Comparison of ENCODE assay signal across 10 cellular contexts in genomic region chr1:99786751-99787501, GRCh38. TPM values are rescaled to one million over a fixed set of nuclear protein-coding genes. Genes with fewer than 3 reads are reported as not detected.
A peak's percentile ranks its signal among the peaks of the same experiment; 100 is the strongest.
DNase-seq lines count a peak whose midpoint lies in the region; ATAC-seq and TF ChIP-seq lines count a peak whose summit lies in the region.
"Had no signal": no experiment of that assay in that cellular context is flagged by ENCODE, and none has a peak within 500 bp of the region (broad histone marks: within the 10 kb centered on the region; RNA-seq: fewer than 3 reads in every experiment).

No MANE protein-coding gene starts in this region.

- H3K27me3 ChIP-seq in GM06990 (replicated peaks; ENCODE audit: control insufficient read depth, insufficient read depth, low read length) (no peaks in the 10 kb centered on the region), Loucy (ENCODE audit: insufficient read depth, low read length, poor library complexity, severe bottlenecking) (no peaks in the 10 kb centered on the region), GM23248 (replicated peaks; ENCODE audit: insufficient read depth) (peaks cover 1% of the 10 kb centered on the region; the same call in 1 of the 2 replicates), neural progenitor cell (no peaks in the 10 kb centered on the region), gastroesophageal sphincter (no peaks in the 10 kb centered on the region)

- in situ Hi-C loops in GM23248 (cut with MboI), result no loop called here

- H3K9me2 ChIP-seq in Loucy (replicated peaks; ENCODE audit: low read depth, low read length), result no peaks in the 10 kb centered on the region
- H3K9me2 ChIP-seq in GM23248 (ENCODE audit: insufficient read depth), result no peaks in the 10 kb centered on the region

- H3K27ac ChIP-seq in GM23248, result no peak overlapping the region
- H3K27ac ChIP-seq in neural progenitor cell, result no peak overlapping the region
- no peak overlapping the region for H3K27ac ChIP-seq in gastroesophageal sphincter

- no peak overlapping the region for H3K4me2 ChIP-seq in Loucy (ENCODE audit: low read depth, low read length, poor library complexity, severe bottlenecking)
- H3K4me2 ChIP-seq in GM23248 (ENCODE audit: unreplicated experiment), result no peak overlapping the region
- no peak overlapping the region for H3K4me2 ChIP-seq in neural progenitor cell

- H2AFZ ChIP-seq in Loucy (ENCODE audit: low read length) (peak overlapping the region; percentile 17; the same call in 1 of the 2 replicates), GM23248 (no peak overlapping the region), neural progenitor cell (replicated peaks) (no peak overlapping the region)

- TF ChIP-seq EP300 in gastroesophageal sphincter (IDR thresholded peaks at IDR 0.05), result no peak

- TF ChIP-seq CTCF in GM06990 (IDR thresholded peaks at IDR 0.05; ENCODE audit: insufficient read depth, low read length, poor library complexity, severe bottlenecking), result no peak
- TF ChIP-seq CTCF in Loucy (conservative IDR thresholded peaks at IDR 0.05; ENCODE audit: low read length), result no peak
- TF ChIP-seq CTCF in neural progenitor cell (IDR thresholded peaks at IDR 0.05), result no peak
- TF ChIP-seq CTCF in gastroesophageal sphincter (IDR thresholded peaks at IDR 0.05), result no peak

- H3K36me3 ChIP-seq in GM06990 (ENCODE audit: control insufficient read depth, insufficient read depth, low read length) (no peaks in the 10 kb centered on the region), Loucy (ENCODE audit: insufficient read depth, low read length) (no peaks in the 10 kb centered on the region), GM23248 (ENCODE audit: low read depth) (no peaks in the 10 kb centered on the region), neural progenitor cell (no peaks in the 10 kb centered on the region), gastroesophageal sphincter (no peaks in the 10 kb centered on the region)
- H3K36me3 ChIP-seq: HAP-1 had no signal

- TF ChIP-seq POLR2A in gastroesophageal sphincter (IDR thresholded peaks at IDR 0.05), result no peak

- H3K27me3 Mint-ChIP-seq in neural progenitor cell (ENCODE audit: insufficient read depth, low read depth), result peaks cover 6% of the 10 kb centered on the region

- H3K9ac ChIP-seq in Loucy (ENCODE audit: low read depth, low read length, poor library complexity, severe bottlenecking) (no peak overlapping the region), GM23248 (no peak overlapping the region), neural progenitor cell (no peak overlapping the region)

- H3K4me1 ChIP-seq in Loucy (ENCODE audit: insufficient read depth, low read length, poor library complexity, severe bottlenecking) (peaks cover 14% of the 10 kb centered on the region), GM23248 (ENCODE audit: insufficient read depth) (no peaks in the 10 kb centered on the region), neural progenitor cell (no peaks in the 10 kb centered on the region), gastroesophageal sphincter (no peaks in the 10 kb centered on the region)
- H3K4me1 ChIP-seq: HAP-1 had no signal

- no peaks in the 10 kb centered on the region for H3K4me1 Mint-ChIP-seq in neural progenitor cell

- H3K27ac Mint-ChIP-seq in neural progenitor cell, result no peak overlapping the region

- ATAC-seq in GM19043 (IDR thresholded peaks at IDR 0.05; ENCODE audit: low read depth, unreplicated experiment) (peak; percentile 61), HG02798 (IDR thresholded peaks at IDR 0.05; ENCODE audit: poor library complexity, unreplicated experiment) (peak; percentile 82), gastroesophageal sphincter (no peak)

- no peak overlapping the region for H3K4me3 Mint-ChIP-seq in neural progenitor cell

- H4K20me1 ChIP-seq in Loucy (ENCODE audit: insufficient read depth, low read length, poor library complexity, severe bottlenecking) (no peaks in the 10 kb centered on the region), GM23248 (ENCODE audit: insufficient read depth) (no peaks in the 10 kb centered on the region), neural progenitor cell (ENCODE audit: low read depth) (no peaks in the 10 kb centered on the region)

- H3K79me2 ChIP-seq in Loucy (ENCODE audit: insufficient read depth, low read length) (no peaks in the 10 kb centered on the region), GM23248 (ENCODE audit: insufficient read depth) (no peaks in the 10 kb centered on the region), neural progenitor cell (ENCODE audit: low read depth) (no peaks in the 10 kb centered on the region)

- no peaks in the 10 kb centered on the region for H3K9me3 Mint-ChIP-seq in neural progenitor cell

- no peaks in the 10 kb centered on the region for H3K9me3 ChIP-seq in Loucy (ENCODE audit: insufficient read depth, low read depth, low read length)
- no peaks in the 10 kb centered on the region for H3K9me3 ChIP-seq in GM23248 (ENCODE audit: low read depth)
- no peaks in the 10 kb centered on the region for H3K9me3 ChIP-seq in neural progenitor cell (ENCODE audit: low read depth)
- H3K9me3 ChIP-seq in gastroesophageal sphincter, result no peaks in the 10 kb centered on the region
- H3K9me3 ChIP-seq: HAP-1 had no signal

- H3K36me3 Mint-ChIP-seq in neural progenitor cell, result no peaks in the 10 kb centered on the region

- DNase-seq in GM06990 (ENCODE audit: extremely low read depth, insufficient read length) (peak; percentile 60), GM23248 (no peak), neural progenitor cell (ENCODE audit: low spot score) (no peak), NCI-H146 treated with DMSO at 0.1 percent for 48 hours (lab: John Stamatoyannopoulos, UW; ENCODE audit: unreplicated experiment) (no peak)
- DNase-seq: activated gamma-delta T cell treated with Interleukin-2 at 50 U/mL for 16 hours had no signal

- WGBS in GM23248 (ENCODE audit: low coverage in 1 of 2, low lambda C conversion rate in 2 of 2, missing lambda C conversion rate in 2 of 2), 2 experiments, result 81 to 90% methylated on average over 2 of the region's 2 CpGs
- 93 to 100% methylated on average over 2 of the region's 2 CpGs for WGBS in gastroesophageal sphincter (ENCODE audit: low coverage in 1 of 2), 2 donors

- H3F3A ChIP-seq in Loucy (ENCODE audit: low read depth), result 0 out of 2 replicates have a peak, but pooled peaks cover 4% of the 10 kb centered on the region
- H3F3A ChIP-seq in GM23248 (ENCODE audit: insufficient read depth), result no peaks in the 10 kb centered on the region
- H3F3A ChIP-seq in neural progenitor cell (ENCODE audit: low read depth), result no peaks in the 10 kb centered on the region

- H3K4me3 ChIP-seq in GM06990 (replicated peaks; ENCODE audit: low read depth, low read length) (no peak overlapping the region), Loucy (ENCODE audit: low read length, poor library complexity, severe bottlenecking) (no peak overlapping the region), GM23248 (no peak overlapping the region), neural progenitor cell (no peak overlapping the region), gastroesophageal sphincter (no peak overlapping the region)
- H3K4me3 ChIP-seq: HAP-1 had no signal

RNA-seq across cellular contexts. Expression of gene FRRS1, which starts 20.5 kb away (rescaled TPM):
- 1.3 and 3.9 TPM in 2 replicates for total RNA-seq in GM23248 (2014; rRNA removed; shearing (Covaris generic))
- polyA plus RNA-seq in GM23248 (2016; fragmentation: Nextera tagmentation; extraction: Ambion mirVana), result 0.10 and 0.13 TPM in 2 replicates
- total RNA-seq in neural progenitor cell (ENCODE audit: low replicate concordance), result 4.3 and 5.1 TPM in 2 replicates
- total RNA-seq in gastroesophageal sphincter, result 1 to 10 TPM; 2.5 to 5.3 (median 3.1) TPM
